10 cellular contexts compared by ENCODE assay signal in the genomic region with DNA sequence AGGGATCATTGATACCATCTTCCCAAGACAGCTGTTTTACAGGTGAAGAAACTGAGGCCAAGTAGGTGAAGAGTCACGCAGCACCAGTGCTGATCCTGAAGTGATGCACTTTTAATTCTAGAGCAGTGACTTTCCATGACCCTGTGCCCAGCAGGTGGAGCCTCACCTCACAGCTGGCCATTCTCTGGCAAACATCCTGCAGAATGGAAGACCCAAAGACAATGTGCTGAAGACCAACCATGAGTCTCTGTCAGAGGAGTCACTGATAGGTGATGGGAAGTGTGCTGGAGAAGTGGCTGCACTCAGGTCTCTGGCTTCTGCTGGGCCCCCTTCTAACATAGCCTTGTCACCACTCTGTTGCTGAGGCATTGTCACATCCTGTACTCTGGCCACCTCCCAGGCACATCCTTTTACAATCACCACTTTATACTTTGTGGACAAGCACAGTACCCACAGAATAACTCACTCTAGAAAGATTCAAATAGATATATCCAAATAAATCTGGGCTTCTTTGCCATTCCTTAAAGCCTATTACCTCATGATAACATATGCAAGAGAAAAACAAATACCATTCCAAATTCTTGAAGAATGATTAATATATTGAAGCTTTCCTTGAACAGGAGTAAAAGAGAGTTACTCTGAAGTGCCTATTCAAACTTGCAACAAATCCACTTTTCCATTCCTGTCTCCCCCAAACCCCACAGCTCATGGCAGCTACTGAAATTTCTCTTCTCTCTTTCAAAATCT.
A peak's percentile ranks its signal among the peaks of the same experiment; 100 is the strongest.
DNase-seq lines count a peak whose midpoint lies in the region; ATAC-seq, FAIRE-seq and TF ChIP-seq lines count a peak whose summit lies in the region.
"Had no signal": no experiment of that assay in that cellular context is flagged by ENCODE, and none has a peak within 500 bp of the region (broad histone marks: within the 10 kb centered on the region; RNA-seq: fewer than 3 reads in every experiment).

No MANE protein-coding gene starts in this region.

- ATAC-seq in HCT116 (peak; percentile 38; the same call in 1 of the 2 replicates), GM21529 (IDR thresholded peaks at IDR 0.05; ENCODE audit: unreplicated experiment) (no peak), GM18520 (IDR thresholded peaks at IDR 0.05; ENCODE audit: unreplicated experiment) (no peak)

- POLR2A ChIA-PET in HCT116 (lab: Charles Lee), result no interaction called here

- RAD21 ChIA-PET in HCT116 (lab: Charles Lee; ENCODE audit: low non-redundant PET in 1 of 2, low total read pairs in 2 of 2, uncharacterized antibody in 2 of 2, unreplicated experiment in 2 of 2), result no interaction called here

- H3K9ac ChIP-seq in HCT116 (ENCODE audit: low read length) (no peak overlapping the region), keratinocyte (ENCODE audit: control insufficient read depth, extremely low read depth, insufficient read depth, low read length) (no peak overlapping the region)
- H3K9ac ChIP-seq: BLaER1 treated with 17β-estradiol and CSF1 and Interleukin-3, amounts not matched to agents 10 nM and 100 nM had no signal

- DNase-seq in HCT116 (ENCODE audit: low read depth, low spot score), result no peak
- DNase-seq in brain microvascular endothelial cell, result peak; percentile 42
- DNase-seq in keratinocyte (ENCODE audit: low read depth, low spot score), result peak; percentile 15
- DNase-seq in midbrain (lab: John Stamatoyannopoulos, UW), result no peak
- DNase-seq in GM20000 (ENCODE audit: low spot score), result no peak

- no peaks in the 10 kb centered on the region for H3K9me1 ChIP-seq in keratinocyte (ENCODE audit: control insufficient read depth, extremely low read depth, insufficient read depth, low read length)

- dilution Hi-C loops in keratinocyte (cut with MboI; ENCODE audit: extremely low pct_ligation_motif_present, low sequenced_read_pairs), result no loop called here

- FAIRE-seq in keratinocyte (lab: Jason Lieb, UNC), result peak; percentile 29
- FAIRE-seq: pancreas had no signal

- intact Hi-C loops in HCT116 (cut with micrococcal nuclease), result no loop called here

- H3K27me3 ChIP-seq in HCT116 (ENCODE audit: insufficient read depth, low read length) (no peaks in the 10 kb centered on the region), brain microvascular endothelial cell (replicated peaks) (no peaks in the 10 kb centered on the region), keratinocyte (ENCODE audit: control insufficient read depth, extremely low read depth, insufficient read depth, low read length) (no peaks in the 10 kb centered on the region)
- H3K27me3 ChIP-seq: BLaER1 treated with 17β-estradiol and CSF1 and Interleukin-3, amounts not matched to agents 10 nM and 100 nM; pancreas had no signal

- H3K4me3 ChIP-seq in HCT116 (replicated peaks in 1 of 2; ENCODE audit: low read depth in 1 of 2, low read length in 2 of 2) (no peak overlapping the region), brain microvascular endothelial cell (ENCODE audit: low read depth, low read length) (no peak overlapping the region), keratinocyte (ENCODE audit: control insufficient read depth in 2 of 3, extremely low read depth in 1 of 3, insufficient read depth in 2 of 3, low read depth in 1 of 3, low read length in 3 of 3) (no peak overlapping the region)
- H3K4me3 ChIP-seq: BLaER1 treated with 17β-estradiol and CSF1 and Interleukin-3, amounts not matched to agents 10 nM and 100 nM; pancreas had no signal

- H3K4me2 ChIP-seq in HCT116 (ENCODE audit: low read length) (no peak overlapping the region), keratinocyte (ENCODE audit: control insufficient read depth, extremely low read depth, insufficient read depth, low read depth, low read length) (peak overlapping the region; percentile 53)

- H3K4me1 ChIP-seq in HCT116 (ENCODE audit: control insufficient read depth in 1 of 2, insufficient read depth in 2 of 2, low read length in 2 of 2), result no peaks in the 10 kb centered on the region
- peaks cover 18% of the 10 kb centered on the region for H3K4me1 ChIP-seq in keratinocyte (ENCODE audit: control insufficient read depth, extremely low read depth, insufficient read depth, low read length)
- H3K4me1 ChIP-seq: pancreas had no signal

- CTCF ChIA-PET in HCT116 (lab: Charles Lee), result interaction anchor here (1.7 kb wide), 1 partner anchor 9 kb away, joined by 9 read pairs; no protein-coding TSS in a partner anchor

- no peak for TF ChIP-seq POLR2A in HCT116 (IDR thresholded peaks at IDR 0.05; ENCODE audit: borderline replicate concordance, extremely low read depth, insufficient read depth, insufficient read length)

- in situ Hi-C loops in brain microvascular endothelial cell (cut with HindIII; ENCODE audit: low pct_ligation_motif_present, low sequenced_read_pairs), result no loop called here

- TF ChIP-seq CTCF in 22Rv1 (IDR thresholded peaks at IDR 0.05) (peak; percentile 36), HCT116 (IDR thresholded peaks at IDR 0.05 in 2 of 3, conservative IDR thresholded peaks at IDR 0.05 in 1 of 3; ENCODE audit: borderline replicate concordance in 1 of 3, insufficient read depth in 1 of 3, low read depth in 2 of 3, low read length in 2 of 3) (peak in 2 of 3 experiments; percentile 16 to 22; a peak in 2 of 6 replicates), brain microvascular endothelial cell (IDR thresholded peaks at IDR 0.05; ENCODE audit: low read depth, low read length, missing control alignments) (no peak), keratinocyte (optimal IDR thresholded peaks at IDR 0.05 in 1 of 3, IDR thresholded peaks at IDR 0.05 in 1 of 3, conservative IDR thresholded peaks at IDR 0.05 in 1 of 3; ENCODE audit: extremely low read depth in 1 of 3, insufficient read depth in 2 of 3, low read length in 3 of 3) (peak; percentile 16 to 47 (median 17)), GM20000 (IDR thresholded peaks at IDR 0.05; ENCODE audit: extremely low read depth, missing control alignments) (no peak)

- no peaks in the 10 kb centered on the region for H3K9me3 ChIP-seq in HCT116 (ENCODE audit: control insufficient read depth in 1 of 2, insufficient read depth in 1 of 2, low read depth in 1 of 2, low read length in 2 of 2)
- H3K9me3 ChIP-seq in keratinocyte (ENCODE audit: control insufficient read depth, low read depth, low read length), result no peaks in the 10 kb centered on the region
- H3K9me3 ChIP-seq: pancreas had no signal

- H2AFZ ChIP-seq in HCT116 (ENCODE audit: low read depth, low read length, poor library complexity, severe bottlenecking) (no peak overlapping the region), keratinocyte (ENCODE audit: control insufficient read depth, low read length) (no peak overlapping the region)

- TF ChIP-seq RAD21 in HCT116 (IDR thresholded peaks at IDR 0.05; ENCODE audit: low read depth), result peak; percentile 23; the same call in 1 of the 2 replicates

- H3K36me3 ChIP-seq in HCT116 (ENCODE audit: control insufficient read depth in 1 of 2, insufficient read depth in 2 of 2, low read length in 2 of 2) (no peaks in the 10 kb centered on the region), brain microvascular endothelial cell (replicated peaks) (no peaks in the 10 kb centered on the region), keratinocyte (ENCODE audit: control insufficient read depth in 2 of 2, extremely low read depth in 1 of 2, insufficient read depth in 2 of 2, low read length in 2 of 2) (no peaks in the 10 kb centered on the region)
- H3K36me3 ChIP-seq: BLaER1 treated with 17β-estradiol and CSF1 and Interleukin-3, amounts not matched to agents 10 nM and 100 nM; pancreas had no signal

- H3K27ac ChIP-seq in 22Rv1 (no peak overlapping the region), HCT116 (ENCODE audit: low read depth, low read length) (no peak overlapping the region), brain microvascular endothelial cell (peak overlapping the region; percentile 96), keratinocyte (ENCODE audit: control insufficient read depth, insufficient read depth, low read length) (no peak overlapping the region)
- H3K27ac ChIP-seq: BLaER1 treated with 17β-estradiol and CSF1 and Interleukin-3, amounts not matched to agents 10 nM and 100 nM; pancreas had no signal

- H3K9me2 ChIP-seq in HCT116 (ENCODE audit: insufficient read depth), result no peaks in the 10 kb centered on the region

- H3K79me2 ChIP-seq in HCT116 (ENCODE audit: insufficient read depth, low read length), result no peaks in the 10 kb centered on the region
- no peaks in the 10 kb centered on the region for H3K79me2 ChIP-seq in keratinocyte (ENCODE audit: control insufficient read depth, insufficient read depth, low read length)

- BruUV-seq in HCT116 (replicated peaks; lab: Mats Ljungman, UMichigan), result no TSS peak

- H4K20me1 ChIP-seq in HCT116 (ENCODE audit: insufficient read depth), result no peaks in the 10 kb centered on the region
- H4K20me1 ChIP-seq in keratinocyte (ENCODE audit: control insufficient read depth, extremely low read depth, insufficient read depth, low read length), result no peaks in the 10 kb centered on the region
- H4K20me1 ChIP-seq: BLaER1 treated with 17β-estradiol and CSF1 and Interleukin-3, amounts not matched to agents 10 nM and 100 nM had no signal

TF ChIP-seq in HCT116, 20 proteins besides CTCF, POLR2A, EP300 and RAD21:
- no peak for TF ChIP-seq TCF7L2 (IDR thresholded peaks at IDR 0.05; ENCODE audit: borderline replicate concordance, extremely low read depth, insufficient read depth, insufficient read length)
- no peak for TF ChIP-seq POLR2AphosphoS5 (IDR thresholded peaks at IDR 0.05; ENCODE audit: low read depth, low read length)
- no peak for TF ChIP-seq ELF1 (IDR thresholded peaks at IDR 0.05; ENCODE audit: borderline replicate concordance, low read depth)
- TF ChIP-seq, protein P1, sequence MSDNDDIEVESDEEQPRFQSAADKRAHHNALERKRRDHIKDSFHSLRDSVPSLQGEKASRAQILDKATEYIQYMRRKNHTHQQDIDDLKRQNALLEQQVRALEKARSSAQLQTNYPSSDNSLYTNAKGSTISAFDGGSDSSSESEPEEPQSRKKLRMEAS (IDR thresholded peaks at IDR 0.05), result 0 out of 2 replicates have a peak, but pooled peaks have one; percentile 12

Comparison
In these comparisons a context has a peak if more than half of its experiments do, and no peak if none do; other contexts are left out.
1. CTCF ChIP-seq: peak in 22Rv1 (single experiment), HCT116 (2 of 3) and keratinocyte (3 of 3); none in brain microvascular endothelial cell (single experiment) and GM20000 (single experiment).
2. DNase-seq: peak in brain microvascular endothelial cell (single experiment) and keratinocyte (single experiment); none in HCT116 (single experiment), midbrain (single experiment) and GM20000 (single experiment).